ENCODE assay signal across 12 cellular contexts in genomic region chr2:8644605-8645175, GRCh38. TPM values are rescaled to one million over a fixed set of nuclear protein-coding genes. Genes with fewer than 3 reads are reported as not detected.
DNase-seq lines count a peak whose midpoint lies in the region; ATAC-seq and TF ChIP-seq lines count a peak whose summit lies in the region.
"Had no signal": no experiment of that assay in that cellular context is flagged by ENCODE, and none has a peak within 500 bp of the region (broad histone marks: within the 10 kb centered on the region; RNA-seq: fewer than 3 reads in every experiment).

No MANE protein-coding gene starts in this region.

- ATAC-seq in Right ventricle myocardium inferior (peak; percentile 47), left lobe of liver (peak; percentile 51), aorta (ENCODE audit: low FRiP score) (peak; percentile 56), HG02763 (IDR thresholded peaks at IDR 0.05; ENCODE audit: unreplicated experiment) (no peak)
- ATAC-seq in activated CD8-positive, alpha-beta T cell treated with anti-CD3 and anti-CD28 coated beads for 36 hours, result peak; percentile 34

- peaks cover 4% of the 10 kb centered on the region for H3K4me1 Mint-ChIP-seq in activated CD8-positive, alpha-beta T cell treated with anti-CD3 and anti-CD28 coated beads for 36 hours (ENCODE audit: low read depth)

- H3K36me3 ChIP-seq in right atrium auricular region, result no peaks in the 10 kb centered on the region
- no peaks in the 10 kb centered on the region for H3K36me3 ChIP-seq in aorta (ENCODE audit: control insufficient read depth in 1 of 2, insufficient read depth in 2 of 2, low read length in 1 of 2)
- H3K36me3 ChIP-seq: tibial artery had no signal

- intact Hi-C loops in Right ventricle myocardium inferior (cut with DNase I) (no loop called here), aorta (cut with DNase I) (no loop called here)
- intact Hi-C loops in activated CD8-positive, alpha-beta T cell treated with anti-CD3 and anti-CD28 coated beads for 36 hours (cut with micrococcal nuclease), result no loop called here

- H3K9me3 Mint-ChIP-seq in activated CD8-positive, alpha-beta T cell treated with anti-CD3 and anti-CD28 coated beads for 36 hours, result no peaks in the 10 kb centered on the region
- H3K9me3 Mint-ChIP-seq: activated CD4-positive, alpha-beta T cell treated with anti-CD3 and anti-CD28 coated beads, Interleukin-2, amount 10 ng/mL, durations not matched to agents 24 days and 14 days had no signal

- CTCF ChIA-PET in activated CD8-positive, alpha-beta T cell treated with anti-CD3 and anti-CD28 coated beads for 36 hours (lab: Charles Lee), result no interaction called here

- no peaks in the 10 kb centered on the region for H3K36me3 Mint-ChIP-seq in activated CD8-positive, alpha-beta T cell treated with anti-CD3 and anti-CD28 coated beads for 36 hours (ENCODE audit: low read depth)

- H3K27ac ChIP-seq in right atrium auricular region (no peak overlapping the region), aorta (ENCODE audit: low read depth in 1 of 2, low read length in 2 of 2) (no peak overlapping the region)
- H3K27ac ChIP-seq: tibial artery had no signal

- peak; percentile 82 for DNase-seq in Right ventricle myocardium inferior (ENCODE audit: missing footprints)
- DNase-seq in right atrium auricular region (ENCODE audit: low spot score), result no peak
- DNase-seq in activated CD8-positive, alpha-beta T cell treated with anti-CD3 and anti-CD28 coated beads for 36 hours, result no peak
- DNase-seq in left lobe of liver (ENCODE audit: low spot score), result no peak
- peak in 1 of 2 donors; percentile 73 for DNase-seq in aorta
- DNase-seq in NCI-H2171 (lab: John Stamatoyannopoulos, UW), result no peak
- DNase-seq in putamen (ENCODE audit: low spot score), result no peak
- DNase-seq: activated CD4-positive, alpha-beta T cell treated with anti-CD3 and anti-CD28 coated beads, Interleukin-2, amount 10 ng/mL, durations not matched to agents 24 days and 14 days; NCI-H2081 treated with DMSO at 0.1 percent for 48 hours; occipital lobe had no signal

- 77 to 87% methylated on average over 19 of the region's 19 CpGs for WGBS in aorta, 2 donors

- H3K27me3 ChIP-seq in right atrium auricular region, result no peaks in the 10 kb centered on the region
- H3K27me3 ChIP-seq in aorta (ENCODE audit: control insufficient read depth in 1 of 2, insufficient read depth in 2 of 2, low read length in 1 of 2), result no peaks in the 10 kb centered on the region
- H3K27me3 ChIP-seq: tibial artery had no signal

- POLR2A ChIA-PET in activated CD8-positive, alpha-beta T cell treated with anti-CD3 and anti-CD28 coated beads for 36 hours (lab: Charles Lee), result no interaction called here

- peak in 1 of 2 donors; percentile 45 for TF ChIP-seq CTCF in right atrium auricular region (IDR thresholded peaks at IDR 0.05)
- TF ChIP-seq CTCF in activated CD8-positive, alpha-beta T cell treated with anti-CD3 and anti-CD28 coated beads for 36 hours (IDR thresholded peaks at IDR 0.05), result no peak

- H3K27me3 Mint-ChIP-seq in activated CD8-positive, alpha-beta T cell treated with anti-CD3 and anti-CD28 coated beads for 36 hours, result no peaks in the 10 kb centered on the region

- no peak overlapping the region for H3K4me3 ChIP-seq in right atrium auricular region
- H3K4me3 ChIP-seq in aorta (ENCODE audit: low read length in 2 of 2), result no peak overlapping the region
- H3K4me3 ChIP-seq: tibial artery had no signal

- no peak overlapping the region for H3K27ac Mint-ChIP-seq in activated CD8-positive, alpha-beta T cell treated with anti-CD3 and anti-CD28 coated beads for 36 hours
- H3K27ac Mint-ChIP-seq: activated CD4-positive, alpha-beta T cell treated with anti-CD3 and anti-CD28 coated beads, Interleukin-2, amount 10 ng/mL, durations not matched to agents 24 days and 14 days had no signal

- no peaks in the 10 kb centered on the region for H3K9me3 ChIP-seq in right atrium auricular region
- no peaks in the 10 kb centered on the region for H3K9me3 ChIP-seq in aorta (ENCODE audit: control insufficient read depth, low read length)
- H3K9me3 ChIP-seq: tibial artery had no signal

- H3K4me1 ChIP-seq in right atrium auricular region (peaks cover 0 to 4% of the 10 kb centered on the region in 2 donors), aorta (ENCODE audit: control insufficient read depth in 1 of 2, insufficient read depth in 2 of 2, low read length in 2 of 2) (no peaks in the 10 kb centered on the region)
- H3K4me1 ChIP-seq: tibial artery had no signal

- H3K4me3 Mint-ChIP-seq in activated CD8-positive, alpha-beta T cell treated with anti-CD3 and anti-CD28 coated beads for 36 hours, result no peak overlapping the region
- H3K4me3 Mint-ChIP-seq: activated CD4-positive, alpha-beta T cell treated with anti-CD3 and anti-CD28 coated beads, Interleukin-2, amount 10 ng/mL, durations not matched to agents 24 days and 14 days had no signal

RNA-seq across cellular contexts. Expression of gene ID2, which starts 37.2 kb away (rescaled TPM):
- total RNA-seq in Right ventricle myocardium inferior, result 31.3 TPM
- total RNA-seq in right atrium auricular region, result 100 to 1,000 TPM; 213 to 421 TPM
- 10 to 100 TPM; 85.7 to 91.6 TPM for total RNA-seq in activated CD8-positive, alpha-beta T cell treated with anti-CD3 and anti-CD28 coated beads for 36 hours
- total RNA-seq in left lobe of liver, result 121 TPM
- total RNA-seq in aorta, result 100 to 1,000 TPM; 212 to 322 TPM
- 100 to 1,000 TPM; 159 to 195 TPM for polyA plus RNA-seq in aorta
